Comparison of ENCODE assay signal across 8 cellular contexts in the genomic region with DNA sequence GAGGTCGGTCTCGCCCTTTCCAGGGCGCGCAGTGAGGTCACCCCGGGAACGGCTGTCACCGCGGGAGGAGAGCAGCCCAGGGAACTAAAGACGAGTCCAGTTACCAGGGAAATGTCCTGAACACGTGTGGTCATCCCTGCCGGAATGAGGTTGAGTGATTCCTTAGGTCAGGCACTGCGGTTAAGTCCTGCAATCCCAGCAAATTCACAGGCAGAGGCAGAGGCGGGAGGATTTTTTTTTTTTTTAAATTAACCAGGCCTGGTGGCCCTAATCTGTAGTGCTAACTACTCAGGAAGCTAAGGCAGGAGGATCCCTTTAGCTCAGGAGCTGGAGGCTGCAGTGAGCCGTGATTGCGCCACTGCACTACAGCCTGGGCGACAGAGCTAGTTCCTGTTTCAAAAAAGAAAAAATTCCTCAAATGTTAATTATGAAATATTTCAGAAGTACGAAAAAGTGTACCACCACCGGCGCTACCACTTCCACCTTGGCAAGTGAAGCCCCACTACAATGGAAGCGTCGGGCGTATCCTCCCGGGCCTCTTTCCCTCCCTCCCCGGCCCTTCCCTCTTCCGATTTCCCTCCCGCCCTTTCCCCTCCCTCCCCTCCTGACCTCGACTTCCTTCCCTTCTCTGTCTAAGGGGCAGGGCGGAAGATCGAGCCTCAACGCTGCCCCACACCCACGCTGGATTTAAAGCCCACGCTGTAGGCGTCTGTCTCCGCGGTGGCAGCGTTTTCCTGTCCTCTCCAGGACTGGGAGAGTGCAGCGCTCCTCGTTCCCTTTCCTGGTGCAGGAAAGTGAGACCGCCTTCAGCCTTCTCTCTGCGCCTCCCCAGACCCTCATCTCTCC. TPM values are rescaled to one million over a fixed set of nuclear protein-coding genes. Genes with fewer than 3 reads are reported as not detected.
A peak's percentile ranks its signal among the peaks of the same experiment; 100 is the strongest.
DNase-seq lines count a peak whose midpoint lies in the region; ATAC-seq, FAIRE-seq and TF ChIP-seq lines count a peak whose summit lies in the region.

No MANE protein-coding gene starts in this region.

- no peak for TF ChIP-seq POLR2A in GM12878 (IDR thresholded peaks at IDR 0.05; ENCODE audit: low read depth, low read length)

- DNase-seq in G401 (ENCODE audit: low spot score) (peak; percentile 1), OCI-M1 (lab: John Stamatoyannopoulos, UW) (peak; percentile 62), GM12878 (ENCODE audit: low read depth, low spot score) (no peak), iPS DF 6.9 (ENCODE audit: low read depth, low spot score) (peak; percentile 20), retinal pigment epithelial cell (ENCODE audit: low read depth) (no peak), NCI-H1105 (lab: John Stamatoyannopoulos, UW) (no peak)

- H3K4me3 ChIP-seq in GM12878 (no peak overlapping the region), iPS DF 6.9 (ENCODE audit: low read length) (peak overlapping the region; percentile 44; the same call in 1 of the 2 replicates), retinal pigment epithelial cell (ENCODE audit: low read length) (peak overlapping the region; percentile 28)

- no peak for TF ChIP-seq RAD21 in GM12878 (IDR thresholded peaks at IDR 0.05; ENCODE audit: insufficient read depth, low read depth, low read length)

- no peak for FAIRE-seq in GM12878 (lab: Jason Lieb, UNC)

- no peak overlapping the region for H3K4me2 ChIP-seq in GM12878 (ENCODE audit: control insufficient read depth, insufficient read depth)

- POLR2A ChIA-PET in GM12878 (lab: Charles Lee): interaction anchor here (0.5 kb wide), 1 partner anchor 222 kb away, joined by 3 read pairs; no protein-coding TSS in a partner anchor

- RAD21 ChIA-PET in GM12878 (lab: Charles Lee; ENCODE audit: unreplicated experiment): no interaction called here

- H3K27me3 ChIP-seq in GM12878 (replicated peaks in 1 of 2; ENCODE audit: control insufficient read depth in 2 of 2, insufficient read depth in 2 of 2, low read length in 1 of 2) (peaks cover 4 to 24% of the 10 kb centered on the region in 2 experiments), iPS DF 6.9 (ENCODE audit: control insufficient read depth, insufficient read depth, low read length) (peaks cover 25% of the 10 kb centered on the region)

- SMC1A ChIA-PET in GM12878 (lab: Charles Lee; ENCODE audit: uncharacterized antibody, unreplicated experiment): no interaction called here

- CTCF ChIA-PET in GM12878 (lab: Yijun Ruan, JAX): interaction anchor here (0.6 kb wide), 1 partner anchor 520 kb away, joined by 3 read pairs; no protein-coding TSS in a partner anchor

- no TSS peak for BruUV-seq in GM12878 (replicated peaks; lab: Mats Ljungman, UMichigan)

- H3K79me2 ChIP-seq in GM12878 (ENCODE audit: control insufficient read depth, insufficient read depth, low read length): no peaks in the 10 kb centered on the region

- WGBS in GM12878 (ENCODE audit: insufficient coverage, insufficient replicate concordance, low lambda C conversion rate, missing lambda C conversion rate): 19% methylated on average over 32 of the region's 40 CpGs
- no CpG with 5 or more reads among the region's 40 CpGs for WGBS in iPS DF 6.9 (ENCODE audit: insufficient coverage, insufficient read length)

- H2AFZ ChIP-seq in GM12878 (ENCODE audit: control insufficient read depth, low read depth, low read length): no peak overlapping the region

- in situ Hi-C loops in G401 (cut with HindIII; ENCODE audit: low sequenced_read_pairs): no loop called here
- in situ Hi-C loops in GM12878 (cut with MboI): no loop called here

- no peak for TF ChIP-seq EP300 in GM12878 (IDR thresholded peaks at IDR 0.05; ENCODE audit: borderline replicate concordance in 1 of 2, control insufficient read depth in 1 of 2, low read depth in 2 of 2, low read length in 2 of 2)

- peaks cover 12% of the 10 kb centered on the region for H3K4me1 ChIP-seq in GM12878 (ENCODE audit: control insufficient read depth, insufficient read depth, low read length)
- no peaks in the 10 kb centered on the region for H3K4me1 ChIP-seq in iPS DF 6.9 (ENCODE audit: control insufficient read depth, insufficient read depth, low read length)

- no peaks in the 10 kb centered on the region; the same call in 1 of the 2 replicates for H4K20me1 ChIP-seq in GM12878 (ENCODE audit: control insufficient read depth, insufficient read depth)

- H3K27ac ChIP-seq in GM12878 (ENCODE audit: control insufficient read depth, insufficient read depth) (no peak overlapping the region), iPS DF 6.9 (ENCODE audit: low read length) (no peak overlapping the region)

- no peak overlapping the region for H3K9ac ChIP-seq in GM12878 (ENCODE audit: control insufficient read depth, insufficient read depth, low read length)

- H3K36me3 ChIP-seq in GM12878 (ENCODE audit: control insufficient read depth in 2 of 2, insufficient read depth in 2 of 2, low read length in 1 of 2) (no peaks in the 10 kb centered on the region), iPS DF 6.9 (ENCODE audit: control insufficient read depth, insufficient read depth, low read length) (no peaks in the 10 kb centered on the region)

- intact Hi-C loops in GM12878 (cut with micrococcal nuclease; ENCODE audit: unreplicated experiment): no loop called here

- H3K9me3 ChIP-seq in GM12878 (replicated peaks; ENCODE audit: control insufficient read depth, insufficient read depth, low read length): no peaks in the 10 kb centered on the region; the same call in 2 of the 3 replicates
- H3K9me3 ChIP-seq in iPS DF 6.9 (ENCODE audit: control insufficient read depth, insufficient read depth, low read length): no peaks in the 10 kb centered on the region

- TF ChIP-seq CTCF in GM12878 (IDR thresholded peaks at IDR 0.05 in 2 of 3, conservative IDR thresholded peaks at IDR 0.05 in 1 of 3; ENCODE audit: control insufficient read depth in 2 of 3, extremely low read depth in 1 of 3, insufficient read depth in 1 of 3, low read depth in 3 of 3, low read length in 3 of 3) (no peak), retinal pigment epithelial cell (conservative IDR thresholded peaks at IDR 0.05; ENCODE audit: low read depth, low read length) (no peak)

- peak; percentile 54 for ATAC-seq in GM12878
- ATAC-seq in GM19328 (IDR thresholded peaks at IDR 0.05; ENCODE audit: unreplicated experiment): no peak
- no peak for ATAC-seq in HG03045 (IDR thresholded peaks at IDR 0.05; ENCODE audit: unreplicated experiment)

TF ChIP-seq in GM12878, 131 proteins besides CTCF, POLR2A, EP300 and RAD21:
- TF ChIP-seq BCL11A (IDR thresholded peaks at IDR 0.05; ENCODE audit: low read depth, low read length) (no peak), TCF7 (IDR thresholded peaks at IDR 0.05; ENCODE audit: borderline replicate concordance) (no peak), IKZF1 (conservative IDR thresholded peaks at IDR 0.05) (peak; percentile 25; the same call in 1 of the 2 replicates), BACH1 (IDR thresholded peaks at IDR 0.05; ENCODE audit: borderline replicate concordance) (no peak)

RNA-seq across cellular contexts. Expression of a gene that starts 27.3 kb away (rescaled TPM):
- not detected in 2 replicates for total RNA-seq in G401 (2014; rRNA removed; shearing (Covaris generic))
- total RNA-seq in GM12878 (2013; cell fraction: nucleolus; rRNA removed): 4.4 and 6.0 TPM in 2 replicates
- 28.4 and 37.5 TPM in 2 replicates for total RNA-seq in GM12878 (2014; rRNA removed)
- 38.9 and 39.7 TPM in 2 replicates for total RNA-seq in GM12878 (2014; rRNA removed; fragmentation: Illumina TruSeq; extraction: Trizol)
- 30.9 and 33.7 TPM in 2 replicates for total RNA-seq in GM12878 (2021)
- polyA plus RNA-seq in GM12878 (2011; ENCODE audit: low read depth): 3.4 TPM
- 2.1 and 2.5 TPM in 2 replicates for polyA plus RNA-seq in GM12878 (2011; rRNA removed)
- 0.96 and 1.1 TPM in 2 replicates for polyA plus RNA-seq in GM12878 (2011; cell fraction: cytosol; rRNA removed)
- polyA plus RNA-seq in GM12878 (2011; cell fraction: nucleus; rRNA removed): 2.6 and 3.2 TPM in 2 replicates
- polyA plus RNA-seq in GM12878 (2012): 3.8 and 5.4 TPM in 2 replicates
- 34.3 and 43.8 TPM in 2 replicates for polyA plus RNA-seq in GM12878 (2014; fragmentation: Illumina TruSeq; extraction: Trizol)
- polyA plus RNA-seq in GM12878 (2014; fragmentation: Nextera tagmentation; extraction: Ambion mirVana): 1 to 10 TPM; 7.9 to 8.0 TPM
- 26.5 and 30.5 TPM in 2 replicates for polyA plus RNA-seq in GM12878 (2014; rRNA removed)
- polyA plus RNA-seq in GM12878 (2016; fragmentation: Nextera tagmentation; extraction: Ambion mirVana): 10 to 100 TPM; 30.6 to 33.8 TPM
- polyA minus RNA-seq in GM12878 (2011; rRNA and poly(A)+ RNA removed): 2.2 and 3.1 TPM in 2 replicates
- polyA minus RNA-seq in GM12878 (2011; cell fraction: cytosol; rRNA and poly(A)+ RNA removed): 1.0 and 1.6 TPM in 2 replicates
- 1.1 and 1.5 TPM in 2 replicates for polyA minus RNA-seq in GM12878 (2011; cell fraction: nucleus; rRNA and poly(A)+ RNA removed)

Comparison
In these comparisons a context has a peak if more than half of its experiments do, and no peak if none do; other contexts are left out.
1. DNase-seq: peak in G401 (single experiment), OCI-M1 (single experiment) and iPS DF 6.9 (single experiment); none in GM12878 (single experiment), retinal pigment epithelial cell (single experiment) and NCI-H1105 (single experiment).